ENCODE assay signal across 18 cellular contexts in the genomic region with DNA sequence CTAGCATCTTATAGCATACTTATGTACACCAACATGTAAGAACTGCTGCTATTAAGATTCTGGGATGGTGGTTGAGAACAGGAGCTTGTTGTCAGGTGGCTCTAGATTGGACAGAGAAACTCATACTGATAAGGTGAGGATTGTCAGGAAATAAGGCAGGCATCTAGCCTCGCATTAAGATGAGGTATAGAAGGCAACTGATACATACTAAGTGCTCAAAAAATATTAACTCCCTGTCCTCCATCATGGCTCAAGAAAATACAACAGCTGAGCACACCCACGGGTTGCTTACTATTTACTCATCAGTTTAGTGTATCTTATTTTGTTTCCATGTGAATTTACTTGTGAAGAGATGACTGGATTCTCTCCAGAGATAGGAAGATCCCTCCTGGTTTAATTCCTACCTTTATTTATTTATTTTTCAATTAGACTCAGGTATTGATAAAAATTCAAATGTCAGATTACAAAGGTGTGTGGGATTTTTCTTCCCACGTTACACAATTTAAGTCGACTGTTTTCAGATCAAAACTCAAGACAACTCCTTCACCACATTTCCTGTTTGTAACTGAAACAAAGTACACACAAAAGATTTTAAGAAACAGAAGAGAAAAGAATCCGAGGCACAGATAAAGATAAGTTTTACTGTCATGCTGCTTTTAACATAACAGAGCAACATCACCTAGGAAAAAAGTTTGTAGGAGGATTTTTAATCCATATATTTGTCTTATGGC. TPM values are rescaled to one million over a fixed set of nuclear protein-coding genes. Genes with fewer than 3 reads are reported as not detected.
A peak's percentile ranks its signal among the peaks of the same experiment; 100 is the strongest.
DNase-seq lines count a peak whose midpoint lies in the region; ATAC-seq lines count a peak whose summit lies in the region.
"Had no signal": no experiment of that assay in that cellular context is flagged by ENCODE, and none has a peak within 500 bp of the region (broad histone marks: within the 10 kb centered on the region; RNA-seq: fewer than 3 reads in every experiment).

A gene with protein sequence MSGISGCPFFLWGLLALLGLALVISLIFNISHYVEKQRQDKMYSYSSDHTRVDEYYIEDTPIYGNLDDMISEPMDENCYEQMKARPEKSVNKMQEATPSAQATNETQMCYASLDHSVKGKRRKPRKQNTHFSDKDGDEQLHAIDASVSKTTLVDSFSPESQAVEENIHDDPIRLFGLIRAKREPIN (plus strand): TSS at position 620 of the 731 bp plus-strand sequence. CDS start 142 bp downstream, outside the sequence.

- no peaks in the 10 kb centered on the region for H3K36me3 ChIP-seq in CD8-positive, alpha-beta memory T cell (ENCODE audit: insufficient read depth, low read length)
- H3K36me3 ChIP-seq: BE2C, brain microvascular endothelial cell, right atrium auricular region had no signal

- no peaks in the 10 kb centered on the region for H3K27me3 ChIP-seq in CD8-positive, alpha-beta memory T cell (ENCODE audit: insufficient read depth, low read length, poor library complexity, severe bottlenecking)
- H3K27me3 ChIP-seq: BE2C, brain microvascular endothelial cell, right atrium auricular region had no signal

- H3K36me3 Mint-ChIP-seq in CD8-positive, alpha-beta memory T cell = peaks cover 3 to 35% (median 4%) of the 10 kb centered on the region in 3 donors
- peaks cover 8% of the 10 kb centered on the region for H3K36me3 Mint-ChIP-seq in T-helper 17 cell (ENCODE audit: low read depth)
- no peaks in the 10 kb centered on the region for H3K36me3 Mint-ChIP-seq in immature natural killer cell

- H3K4me3 ChIP-seq in CD8-positive, alpha-beta memory T cell (ENCODE audit: low read length) = peak within 1 kb of the TSS; percentile 80
- H3K4me3 ChIP-seq: right atrium auricular region had no signal

- POLR2A ChIA-PET in CD8-positive, alpha-beta memory T cell (lab: Charles Lee) = interaction anchor here (1.0 to 2.3 kb wide), 3 partner anchors 11 to 233 kb away, joined by 3 to 10 read pairs (median 6); a partner anchor contains a TSS

- H3K9me3 Mint-ChIP-seq in CD8-positive, alpha-beta memory T cell = no peaks in the 10 kb centered on the region
- no peaks in the 10 kb centered on the region for H3K9me3 Mint-ChIP-seq in immature natural killer cell
- H3K9me3 Mint-ChIP-seq: neural crest cell had no signal

- peaks cover 48 to 70% (median 63%) of the 10 kb centered on the region in 3 donors for H3K4me1 Mint-ChIP-seq in CD8-positive, alpha-beta memory T cell
- H3K4me1 Mint-ChIP-seq in T-helper 17 cell = peaks cover 31% of the 10 kb centered on the region
- H3K4me1 Mint-ChIP-seq in immature natural killer cell = peaks cover 3 to 10% of the 10 kb centered on the region in 2 donors
- H3K4me1 Mint-ChIP-seq: neural crest cell had no signal

- H3K4me3 Mint-ChIP-seq in CD8-positive, alpha-beta memory T cell = peak within 1 kb of the TSS; percentile 87 to 95 (median 90)
- H3K4me3 Mint-ChIP-seq in T-helper 17 cell = peak within 1 kb of the TSS; percentile 94
- peak within 1 kb of the TSS; percentile 37 to 77 (median 50) for H3K4me3 Mint-ChIP-seq in immature natural killer cell
- H3K4me3 Mint-ChIP-seq: neural crest cell had no signal

- peaks cover 35% of the 10 kb centered on the region for H3K4me1 ChIP-seq in CD8-positive, alpha-beta memory T cell (ENCODE audit: insufficient read depth, low read length)
- H3K4me1 ChIP-seq: BE2C, right atrium auricular region had no signal

- H3K27ac ChIP-seq in CD8-positive, alpha-beta memory T cell (ENCODE audit: low read depth, low read length) = peak within 1 kb of the TSS; percentile 66
- H3K27ac ChIP-seq: brain microvascular endothelial cell, right atrium auricular region, VCaP had no signal

- no peaks in the 10 kb centered on the region for H3K27me3 Mint-ChIP-seq in CD8-positive, alpha-beta memory T cell
- H3K27me3 Mint-ChIP-seq in T-helper 17 cell (no peaks in the 10 kb centered on the region), immature natural killer cell (ENCODE audit: low read depth in 3 of 3) (peaks cover 1 to 3% (median 2%) of the 10 kb centered on the region in 3 donors)

- H3K27ac Mint-ChIP-seq in CD8-positive, alpha-beta memory T cell = peak within 1 kb of the TSS; percentile 70 to 98 (median 94)
- H3K27ac Mint-ChIP-seq in T-helper 17 cell (peak within 1 kb of the TSS; percentile 99), immature natural killer cell (peak within 1 kb of the TSS in 4 of 6 donors; percentile 14 to 51 (median 41))

- peak in 1 of 5 donors; percentile 24 for DNase-seq in CD8-positive, alpha-beta memory T cell
- DNase-seq in T-helper 17 cell = no peak
- no peak for DNase-seq in immature natural killer cell
- DNase-seq in cerebellum (ENCODE audit: low spot score) = no peak
- DNase-seq in cortex of kidney (lab: John Stamatoyannopoulos, UW) = no peak
- DNase-seq: BE2C; brain microvascular endothelial cell; effector CD8-positive, alpha-beta T cell; stimulated activated CD8-positive, alpha-beta memory T cell treated with anti-CD3 and anti-CD28 coated beads, Interleukin-4, amount 100 ng/mL, for 48 hours; trophoblast cell had no signal

- H3K9me3 ChIP-seq in CD8-positive, alpha-beta memory T cell (ENCODE audit: low read length) = no peaks in the 10 kb centered on the region
- H3K9me3 ChIP-seq in T-helper 17 cell (ENCODE audit: control insufficient read depth, low read length, poor library complexity, severe bottlenecking) = no peaks in the 10 kb centered on the region
- H3K9me3 ChIP-seq: BE2C, right atrium auricular region had no signal

- ATAC-seq in GM21360 (IDR thresholded peaks at IDR 0.05; ENCODE audit: unreplicated experiment) (peak; percentile 39), T-helper 17 cell (peak; percentile 44), GM18907 (IDR thresholded peaks at IDR 0.05; ENCODE audit: unreplicated experiment) (no peak), HG02938 (IDR thresholded peaks at IDR 0.05; ENCODE audit: unreplicated experiment) (no peak)

- CTCF ChIA-PET in CD8-positive, alpha-beta memory T cell (lab: Charles Lee) = interaction anchor here (1.2 to 8.0 kb wide), 4 partner anchors 11 to 93 kb away, joined by 3 to 57 read pairs (median 16); no protein-coding TSS in a partner anchor

RNA-seq across cellular contexts. Expression of the gene that starts here (rescaled TPM):
- 10 to 100 TPM; 27.2 to 29.1 TPM for total RNA-seq in CD8-positive, alpha-beta memory T cell
- 120 TPM for polyA plus RNA-seq in CD8-positive, alpha-beta memory T cell
- total RNA-seq in T-helper 17 cell (100 to 1,000 TPM in 1 of 2 donors, 10 to 100 TPM in 1; 87.0 to 100 TPM), cerebellum (not detected)
- 1 to 10 TPM; 2.2 to 4.0 (median 2.4) TPM for polyA plus RNA-seq in immature natural killer cell
- total RNA-seq: Daoy, neural crest cell, SK-MEL-5 had no signal

Comparison
In these comparisons a context has a peak if more than half of its experiments do, and no peak if none do; other contexts are left out.
1. RNA of the gene that starts here (total RNA-seq): 87.0 to 100 TPM in T-helper 17 cell and 27.2 to 29.1 TPM in CD8-positive, alpha-beta memory T cell; not detected in cerebellum (single experiment); every median in the first group is over 10 times any median in the second.
2. RNA of the gene that starts here (polyA plus RNA-seq): 120 TPM in CD8-positive, alpha-beta memory T cell (single experiment); 2.2 to 4.0 TPM in immature natural killer cell; every median in the first group is over 10 times any median in the second.
3. H3K27ac Mint-ChIP-seq: peak in every context shown above with its lines; median percentile 99 in T-helper 17 cell; 94 in CD8-positive, alpha-beta memory T cell; 41 in immature natural killer cell.
4. ATAC-seq: peak in GM21360 (single experiment) and T-helper 17 cell (single experiment); none in GM18907 (single experiment) and HG02938 (single experiment).
5. Peak in every context shown above with its lines, with median percentiles within 50 percentile points of each other: H3K4me3 Mint-ChIP-seq.